In genomic region chr2:230318190-230319121, GRCh38 we compare ENCODE assay signal across 9 cellular contexts.
A peak's percentile ranks its signal among the peaks of the same experiment; 100 is the strongest.
DNase-seq lines count a peak whose midpoint lies in the region; ATAC-seq lines count a peak whose summit lies in the region.
"Had no signal": no experiment of that assay in that cellular context is flagged by ENCODE, and none has a peak within 500 bp of the region (broad histone marks: within the 10 kb centered on the region; RNA-seq: fewer than 3 reads in every experiment).

No MANE protein-coding gene starts in this region.

- ATAC-seq in GM18502 (IDR thresholded peaks at IDR 0.05; ENCODE audit: poor library complexity, unreplicated experiment) (peak; percentile 46), GM21515 (IDR thresholded peaks at IDR 0.05; ENCODE audit: unreplicated experiment) (peak; percentile 47)

- H3K4me3 ChIP-seq in effector memory CD4-positive, alpha-beta T cell (ENCODE audit: insufficient read depth, low read depth, low read length, poor library complexity, severe bottlenecking) = no peak overlapping the region

- no peaks in the 10 kb centered on the region for H3K27me3 ChIP-seq in effector memory CD4-positive, alpha-beta T cell (replicated peaks; ENCODE audit: control insufficient read depth, insufficient read depth, low read length, poor library complexity, severe bottlenecking)

- peak overlapping the region; percentile 96 for H3K27ac ChIP-seq in KOPT-K1 (ENCODE audit: low read depth, low read length, poor library complexity, severe bottlenecking)
- H3K27ac ChIP-seq in effector memory CD4-positive, alpha-beta T cell (ENCODE audit: insufficient read depth, low read length, poor library complexity, severe bottlenecking) = peak overlapping the region; percentile 52

- H3K9me3 ChIP-seq in KOPT-K1 (ENCODE audit: insufficient read depth, low read length, poor library complexity, severe bottlenecking) = no peaks in the 10 kb centered on the region
- H3K9me3 ChIP-seq in effector memory CD4-positive, alpha-beta T cell (ENCODE audit: control insufficient read depth, low read length) = no peaks in the 10 kb centered on the region

- DNase-seq in effector memory CD4-positive, alpha-beta T cell = no peak
- DNase-seq in amygdala (lab: John Stamatoyannopoulos, UW) (no peak), ecto neural progenitor cell (ENCODE audit: low spot score) (no peak), Kasumi-1 (lab: John Stamatoyannopoulos, UW) (no peak), COLO829 (ENCODE audit: low spot score) (no peak)
- DNase-seq: NCI-H1436 had no signal

- H3K36me3 ChIP-seq in KOPT-K1 (ENCODE audit: insufficient read depth, low read length) = no peaks in the 10 kb centered on the region
- no peaks in the 10 kb centered on the region for H3K36me3 ChIP-seq in effector memory CD4-positive, alpha-beta T cell (ENCODE audit: control insufficient read depth, insufficient read depth, low read length)

- H3K4me1 ChIP-seq in effector memory CD4-positive, alpha-beta T cell (ENCODE audit: control insufficient read depth, insufficient read depth, low read length, poor library complexity, severe bottlenecking) = peaks cover 39% of the 10 kb centered on the region
